14 cellular contexts compared by ENCODE assay signal in the genomic region with DNA sequence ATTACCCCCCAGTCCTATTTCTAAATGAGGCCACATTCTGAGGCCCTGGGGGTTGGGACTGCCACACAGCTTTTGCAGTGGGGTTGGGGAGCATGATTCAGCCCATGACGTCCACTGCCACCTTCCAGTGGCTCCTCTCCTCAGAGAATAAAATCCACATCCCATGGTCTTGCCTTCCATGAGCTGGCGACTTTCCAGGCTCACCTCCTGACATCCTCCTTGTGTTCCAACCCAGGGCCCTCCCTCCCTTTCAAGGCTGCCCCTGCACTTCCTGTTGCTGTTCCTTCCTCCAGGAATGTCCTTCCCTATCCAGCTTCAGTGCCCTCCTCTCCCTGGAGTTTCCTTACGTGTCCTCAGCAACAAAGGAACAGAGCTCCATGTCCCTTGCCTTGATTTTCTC.
A peak's percentile ranks its signal among the peaks of the same experiment; 100 is the strongest.
DNase-seq lines count a peak whose midpoint lies in the region; ATAC-seq and TF ChIP-seq lines count a peak whose summit lies in the region.
"Had no signal": no experiment of that assay in that cellular context is flagged by ENCODE, and none has a peak within 500 bp of the region (broad histone marks: within the 10 kb centered on the region; RNA-seq: fewer than 3 reads in every experiment).

No MANE protein-coding gene starts in this region.

- no peak overlapping the region for H3K4me3 Mint-ChIP-seq in progenitor cell of endocrine pancreas (ENCODE audit: low read depth)
- H3K4me3 Mint-ChIP-seq: stimulated activated naive CD8-positive, alpha-beta T cell treated with anti-CD3 and anti-CD28 coated beads, Interleukin-15, amount 100 ng/mL, for 72 hours had no signal

- no peak for TF ChIP-seq CTCF in progenitor cell of endocrine pancreas (IDR thresholded peaks at IDR 0.05; ENCODE audit: unreplicated experiment)

- H3K9me3 Mint-ChIP-seq in progenitor cell of endocrine pancreas (ENCODE audit: low read depth): no peaks in the 10 kb centered on the region
- H3K9me3 Mint-ChIP-seq: stimulated activated naive CD8-positive, alpha-beta T cell treated with anti-CD3 and anti-CD28 coated beads, Interleukin-15, amount 100 ng/mL, for 72 hours had no signal

- no peaks in the 10 kb centered on the region for H3K36me3 Mint-ChIP-seq in progenitor cell of endocrine pancreas (ENCODE audit: insufficient read depth)

- no peak for ATAC-seq in HG02610 (IDR thresholded peaks at IDR 0.05; ENCODE audit: unreplicated experiment)
- ATAC-seq: gastroesophageal sphincter; stimulated activated naive CD8-positive, alpha-beta T cell treated with anti-CD3 and anti-CD28 coated beads, Interleukin-15, amount 100 ng/mL, for 72 hours had no signal

- peaks cover 24% of the 10 kb centered on the region for H3K27me3 Mint-ChIP-seq in progenitor cell of endocrine pancreas

- DNase-seq in NCI-H2196 (lab: John Stamatoyannopoulos, UW; ENCODE audit: unreplicated experiment) (peak; percentile 25), NCI-H2196 treated with DMSO at 0.1 percent for 48 hours (lab: John Stamatoyannopoulos, UW; ENCODE audit: unreplicated experiment) (no peak), SHP77 (lab: John Stamatoyannopoulos, UW) (peak; percentile 35 to 61), kidney glomerular epithelial cell (lab: John Stamatoyannopoulos, UW) (peak; percentile 33), progenitor cell of endocrine pancreas (ENCODE audit: low spot score, unreplicated experiment) (no peak), head of caudate nucleus (no peak), NCI-H2171 treated with DMSO at 0.1 percent for 48 hours (lab: John Stamatoyannopoulos, UW) (no peak)
- DNase-seq: activated CD8-positive, alpha-beta memory T cell treated with anti-CD3 and anti-CD28 coated beads, Interleukin-2, amount 50 U/mL, for 4 hours; activated naive CD4-positive, alpha-beta T cell treated with anti-CD3 and anti-CD28 coated beads, Interleukin-2, amount 50 U/mL, for 16 hours; COR-L47; stimulated activated naive CD8-positive, alpha-beta T cell treated with anti-CD3 and anti-CD28 coated beads, Interleukin-15, amount 100 ng/mL, for 72 hours; WERI-Rb-1 had no signal

- peaks cover 53% of the 10 kb centered on the region for H3K4me1 Mint-ChIP-seq in progenitor cell of endocrine pancreas (ENCODE audit: low read depth)

- H3K27ac Mint-ChIP-seq in progenitor cell of endocrine pancreas: peak overlapping the region; percentile 43

- intact Hi-C loops in head of caudate nucleus (cut with DNase I): no loop called here

Comparison
In these comparisons a context has a peak if more than half of its experiments do, and no peak if none do; other contexts are left out.
1. DNase-seq: peak in NCI-H2196 (single experiment), SHP77 (2 of 2) and kidney glomerular epithelial cell (single experiment); none in NCI-H2196 treated with DMSO at 0.1 percent for 48 hours (single experiment), progenitor cell of endocrine pancreas (single experiment), head of caudate nucleus (0 of 42) and NCI-H2171 treated with DMSO at 0.1 percent for 48 hours (single experiment).